In the genomic region with DNA sequence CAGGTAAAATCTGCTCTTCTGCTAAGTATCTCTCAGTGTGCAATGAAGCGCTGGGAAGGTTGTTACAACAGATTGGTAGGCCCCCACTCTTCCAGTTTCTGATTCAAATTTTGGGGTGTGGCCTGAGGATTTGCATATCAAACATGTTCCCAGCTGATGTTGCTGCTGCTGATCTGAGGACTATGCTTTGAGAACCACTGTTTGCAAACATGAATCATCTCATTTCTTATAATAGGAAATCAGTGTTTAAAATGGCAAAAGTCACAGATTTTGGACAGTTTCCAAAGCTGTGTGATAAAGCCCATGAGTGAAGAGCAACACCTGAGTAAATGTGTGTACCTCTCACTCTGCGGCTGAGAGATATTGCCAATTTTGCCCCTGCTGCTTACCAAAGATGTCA, we compare ENCODE assay signal across 13 cellular contexts. TPM values are rescaled to one million over a fixed set of nuclear protein-coding genes. Genes with fewer than 3 reads are reported as not detected.
"Had no signal": no experiment of that assay in that cellular context is flagged by ENCODE, and none has a peak within 500 bp of the region (broad histone marks: within the 10 kb centered on the region; RNA-seq: fewer than 3 reads in every experiment).

No MANE protein-coding gene starts in this region.

- H3K4me1 Mint-ChIP-seq: immature natural killer cell, naive B cell had no signal

- DNase-seq: activated CD4-positive, alpha-beta T cell treated with anti-CD3 and anti-CD28 coated beads, Interleukin-2, amount 50 U/mL, for 4 hours; activated gamma-delta T cell treated with Interleukin-2 at 50 U/mL for 16 hours; activated naive CD8-positive, alpha-beta T cell treated with anti-CD3 and anti-CD28 coated beads, Interleukin-2, amount 10 ng/mL, durations not matched to agents 7 days and 5 days; activated T-cell treated with anti-CD3 and anti-CD28 coated beads, Interleukin-2, amount 50 U/mL, for 4 hours; aorta; immature natural killer cell; left colon; naive B cell; posterior cingulate gyrus; uterus had no signal

- H3K27ac ChIP-seq: skin epidermis, uterus had no signal

- H3K36me3 Mint-ChIP-seq: activated naive CD8-positive, alpha-beta T cell treated with anti-CD3 and anti-CD28 coated beads, Interleukin-2, amount 10 ng/mL, durations not matched to agents 7 days and 5 days; naive B cell had no signal

- H3K36me3 ChIP-seq: uterus had no signal

- H3K9me3 Mint-ChIP-seq: activated naive CD8-positive, alpha-beta T cell treated with anti-CD3 and anti-CD28 coated beads, Interleukin-2, amount 10 ng/mL, durations not matched to agents 7 days and 5 days; immature natural killer cell had no signal

- H3K4me3 ChIP-seq: skin epidermis, uterus had no signal

- FAIRE-seq: bronchial epithelial cell, endometrium had no signal

- H3K9me3 ChIP-seq: uterus had no signal

- H3K27me3 ChIP-seq: uterus had no signal

- H3K4me1 ChIP-seq: uterus had no signal

- H3K4me3 Mint-ChIP-seq: activated naive CD8-positive, alpha-beta T cell treated with anti-CD3 and anti-CD28 coated beads, Interleukin-2, amount 10 ng/mL, durations not matched to agents 7 days and 5 days; activated T-cell treated with anti-CD3 and anti-CD28 coated beads, Interleukin-2, amount 50 U/mL, for 4 hours; immature natural killer cell; naive B cell had no signal

- H3K27ac Mint-ChIP-seq: activated naive CD8-positive, alpha-beta T cell treated with anti-CD3 and anti-CD28 coated beads, Interleukin-2, amount 10 ng/mL, durations not matched to agents 7 days and 5 days; immature natural killer cell; naive B cell had no signal

RNA-seq across cellular contexts. Expression of a gene that starts 36.2 kb away (rescaled TPM):
- total RNA-seq: bronchial epithelial cell had no signal
- polyA plus RNA-seq: immature natural killer cell had no signal

RNA-seq across cellular contexts. Expression of a gene that starts 55.6 kb away (rescaled TPM):
- total RNA-seq: bronchial epithelial cell had no signal
